9 cellular contexts compared by ENCODE assay signal in genomic region chr10:112535432-112536038, GRCh38.
DNase-seq lines count a peak whose midpoint lies in the region; ATAC-seq lines count a peak whose summit lies in the region.
"Had no signal": no experiment of that assay in that cellular context is flagged by ENCODE, and none has a peak within 500 bp of the region (broad histone marks: within the 10 kb centered on the region; RNA-seq: fewer than 3 reads in every experiment).

No MANE protein-coding gene starts in this region.

- H3K36me3 Mint-ChIP-seq in T-helper 2 cell treated with Interferon-gamma antibody and Interleukin-4, amounts not matched to agents 5 μg/mL and 100 μg/mL, for 36 hours (ENCODE audit: low read depth), result peaks cover 30% of the 10 kb centered on the region

- DNase-seq in T-helper 2 cell treated with Interferon-gamma antibody and Interleukin-4, amounts not matched to agents 5 μg/mL and 100 μg/mL, for 36 hours (ENCODE audit: low spot score), result no peak
- DNase-seq in retina, result peak; percentile 35
- no peak for DNase-seq in NCI-H146 treated with DMSO at 0.1 percent for 48 hours (lab: John Stamatoyannopoulos, UW; ENCODE audit: unreplicated experiment)
- no peak for DNase-seq in H4 (ENCODE audit: low spot score)
- DNase-seq in medulla oblongata (ENCODE audit: extremely low spot score), result no peak
- DNase-seq: NCI-H526, WERI-Rb-1 had no signal

- H3K9me3 Mint-ChIP-seq in T-helper 2 cell treated with Interferon-gamma antibody and Interleukin-4, amounts not matched to agents 5 μg/mL and 100 μg/mL, for 36 hours, result peaks cover 5% of the 10 kb centered on the region

- H3K27me3 Mint-ChIP-seq in T-helper 2 cell treated with Interferon-gamma antibody and Interleukin-4, amounts not matched to agents 5 μg/mL and 100 μg/mL, for 36 hours (ENCODE audit: low read depth), result peaks cover 19% of the 10 kb centered on the region

- peaks cover 30% of the 10 kb centered on the region for H3K4me1 Mint-ChIP-seq in T-helper 2 cell treated with Interferon-gamma antibody and Interleukin-4, amounts not matched to agents 5 μg/mL and 100 μg/mL, for 36 hours (ENCODE audit: low read depth)

- ATAC-seq in GM19324 (IDR thresholded peaks at IDR 0.05; ENCODE audit: low FRiP score, unreplicated experiment) (peak; percentile 60), HG02798 (IDR thresholded peaks at IDR 0.05; ENCODE audit: poor library complexity, unreplicated experiment) (peak; percentile 60)

- peak overlapping the region; percentile 24 for H3K27ac Mint-ChIP-seq in T-helper 2 cell treated with Interferon-gamma antibody and Interleukin-4, amounts not matched to agents 5 μg/mL and 100 μg/mL, for 36 hours

- H3K4me3 Mint-ChIP-seq in T-helper 2 cell treated with Interferon-gamma antibody and Interleukin-4, amounts not matched to agents 5 μg/mL and 100 μg/mL, for 36 hours, result peak overlapping the region; percentile 44
